Comparison of ENCODE assay signal across 19 cellular contexts in the genomic region with DNA sequence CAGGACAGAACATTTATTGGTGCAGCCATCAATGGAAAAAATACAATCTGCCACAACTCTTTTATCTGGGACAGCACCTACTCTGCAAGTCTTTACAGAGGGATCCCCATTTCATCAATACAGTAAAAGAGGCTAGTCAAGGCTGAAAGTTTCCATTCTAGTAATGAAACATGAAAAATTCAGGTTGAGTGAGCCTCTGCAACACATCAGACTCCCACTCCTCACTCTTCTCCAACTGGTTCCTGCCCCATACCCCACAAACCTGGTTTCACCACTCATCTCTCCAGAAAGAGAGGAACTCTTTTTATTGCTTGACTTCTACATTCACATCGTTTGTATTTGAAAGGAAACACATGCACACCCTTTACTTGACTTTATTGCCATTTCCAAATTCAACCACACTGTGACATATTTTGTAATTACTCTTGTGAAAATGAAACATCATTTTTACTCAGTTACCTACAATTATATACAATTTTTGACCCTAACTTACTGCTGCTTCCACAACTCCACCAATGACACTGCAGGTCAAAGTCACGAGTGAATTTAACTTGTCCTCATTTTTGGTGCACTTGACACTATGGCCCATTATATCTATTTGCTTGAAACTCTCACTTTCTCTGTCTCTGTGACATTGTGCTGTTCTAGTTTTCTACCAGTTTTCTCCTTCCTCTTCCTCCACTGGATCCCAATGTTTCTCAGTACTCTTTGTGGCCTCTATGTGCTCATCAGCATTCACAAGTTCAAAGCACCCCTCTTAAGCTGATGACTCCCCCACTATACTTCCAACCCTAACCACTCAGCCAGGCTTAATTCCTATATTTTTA. TPM values are rescaled to one million over a fixed set of nuclear protein-coding genes. Genes with fewer than 3 reads are reported as not detected.
A peak's percentile ranks its signal among the peaks of the same experiment; 100 is the strongest.
DNase-seq lines count a peak whose midpoint lies in the region; ATAC-seq, FAIRE-seq and TF ChIP-seq lines count a peak whose summit lies in the region.
"Had no signal": no experiment of that assay in that cellular context is flagged by ENCODE, and none has a peak within 500 bp of the region (broad histone marks: within the 10 kb centered on the region; RNA-seq: fewer than 3 reads in every experiment).

No MANE protein-coding gene starts in this region.

- TF ChIP-seq CTCF in neutrophil (IDR thresholded peaks at IDR 0.05): no peak
- TF ChIP-seq CTCF in osteoblast (IDR thresholded peaks at IDR 0.05; ENCODE audit: extremely low read depth, low read depth, low read length): no peak

- no peaks in the 10 kb centered on the region for H3K9me3 ChIP-seq in neutrophil
- H3K9me3 ChIP-seq in osteoblast (ENCODE audit: low read depth, low read length): no peaks in the 10 kb centered on the region
- H3K9me3 ChIP-seq: breast epithelium, heart left ventricle, left ventricle myocardium inferior had no signal

- no peak overlapping the region for H2AFZ ChIP-seq in osteoblast (ENCODE audit: low read length)
- H2AFZ ChIP-seq: GM23248 had no signal

- H3K27ac Mint-ChIP-seq in activated CD4-positive, alpha-beta memory T cell treated with anti-CD3 and anti-CD28 coated beads for 36 hours: no peak overlapping the region
- H3K27ac Mint-ChIP-seq in activated CD4-positive, alpha-beta memory T cell treated with anti-CD3 and anti-CD28 coated beads, Interleukin-2, amount 10 ng/mL, durations not matched to agents 7 days and 5 days: no peak overlapping the region
- peak overlapping the region in 1 of 2 donors; percentile 42 for H3K27ac Mint-ChIP-seq in effector memory CD8-positive, alpha-beta T cell
- H3K27ac Mint-ChIP-seq: endodermal cell had no signal

- peaks cover 56% of the 10 kb centered on the region for H3K4me1 Mint-ChIP-seq in activated CD4-positive, alpha-beta memory T cell treated with anti-CD3 and anti-CD28 coated beads for 36 hours (ENCODE audit: low read depth)
- peaks cover 41% of the 10 kb centered on the region for H3K4me1 Mint-ChIP-seq in activated CD4-positive, alpha-beta memory T cell treated with anti-CD3 and anti-CD28 coated beads, Interleukin-2, amount 10 ng/mL, durations not matched to agents 7 days and 5 days
- peaks cover 26 to 51% of the 10 kb centered on the region in 2 donors for H3K4me1 Mint-ChIP-seq in effector memory CD8-positive, alpha-beta T cell (ENCODE audit: low read depth in 2 of 2)

- H3K79me2 ChIP-seq in osteoblast (ENCODE audit: insufficient read depth, low read length): peaks cover 81% of the 10 kb centered on the region

- peaks cover 16% of the 10 kb centered on the region for H3K36me3 Mint-ChIP-seq in activated CD4-positive, alpha-beta memory T cell treated with anti-CD3 and anti-CD28 coated beads for 36 hours
- H3K36me3 Mint-ChIP-seq in activated CD4-positive, alpha-beta memory T cell treated with anti-CD3 and anti-CD28 coated beads, Interleukin-2, amount 10 ng/mL, durations not matched to agents 7 days and 5 days (ENCODE audit: low read depth): peaks cover 26% of the 10 kb centered on the region
- peaks cover 7% of the 10 kb centered on the region for H3K36me3 Mint-ChIP-seq in effector memory CD8-positive, alpha-beta T cell (ENCODE audit: insufficient read depth)

- CTCF ChIA-PET in activated CD4-positive, alpha-beta memory T cell treated with anti-CD3 and anti-CD28 coated beads for 36 hours (lab: Charles Lee): interaction anchor here (1.3 kb wide), 1 partner anchor 76 kb away, joined by 4 read pairs; no protein-coding TSS in a partner anchor
- CTCF ChIA-PET in activated CD4-positive, alpha-beta memory T cell treated with anti-CD3 and anti-CD28 coated beads, Interleukin-2, amount 10 ng/mL, durations not matched to agents 7 days and 5 days (lab: Charles Lee): interaction anchor here (2.3 kb wide), 1 partner anchor 8 kb away, joined by 9 read pairs; the partner anchor contains the start of gene STX6

- FAIRE-seq in GM19239 (lab: Jason Lieb, UNC): peak; percentile 55
- FAIRE-seq: urothelium cell line had no signal

- H3K4me3 ChIP-seq in neutrophil (ENCODE audit: low read depth in 1 of 2, low read length in 1 of 2) (peak overlapping the region in 1 of 2 experiments; percentile 2), osteoblast (ENCODE audit: insufficient read depth, low read length) (no peak overlapping the region)
- H3K4me3 ChIP-seq: breast epithelium, GM23248, heart left ventricle, left ventricle myocardium inferior had no signal

- H3K4me3 Mint-ChIP-seq in activated CD4-positive, alpha-beta memory T cell treated with anti-CD3 and anti-CD28 coated beads for 36 hours: no peak overlapping the region
- H3K4me3 Mint-ChIP-seq in activated CD4-positive, alpha-beta memory T cell treated with anti-CD3 and anti-CD28 coated beads, Interleukin-2, amount 10 ng/mL, durations not matched to agents 7 days and 5 days: no peak overlapping the region
- H3K4me3 Mint-ChIP-seq in effector memory CD8-positive, alpha-beta T cell: no peak overlapping the region
- H3K4me3 Mint-ChIP-seq: endodermal cell, neural crest cell had no signal

- H3K27me3 Mint-ChIP-seq in activated CD4-positive, alpha-beta memory T cell treated with anti-CD3 and anti-CD28 coated beads for 36 hours: no peaks in the 10 kb centered on the region
- no peaks in the 10 kb centered on the region for H3K27me3 Mint-ChIP-seq in activated CD4-positive, alpha-beta memory T cell treated with anti-CD3 and anti-CD28 coated beads, Interleukin-2, amount 10 ng/mL, durations not matched to agents 7 days and 5 days
- H3K27me3 Mint-ChIP-seq in effector memory CD8-positive, alpha-beta T cell: no peaks in the 10 kb centered on the region

- POLR2A ChIA-PET in activated CD4-positive, alpha-beta memory T cell treated with anti-CD3 and anti-CD28 coated beads for 36 hours (lab: Charles Lee): no interaction called here
- POLR2A ChIA-PET in activated CD4-positive, alpha-beta memory T cell treated with anti-CD3 and anti-CD28 coated beads, Interleukin-2, amount 10 ng/mL, durations not matched to agents 7 days and 5 days (lab: Charles Lee): interaction anchor here (0.7 to 3.2 kb wide), 2 partner anchors 7 to 74 kb away, joined by 3 to 17 read pairs; partner anchors contain the start of genes IER5 and STX6

- H3K4me1 ChIP-seq in neutrophil (ENCODE audit: control insufficient read depth in 1 of 2, insufficient read depth in 1 of 2, low read depth in 1 of 2, low read length in 1 of 2) (peaks cover 57 to 67% of the 10 kb centered on the region in 2 experiments), osteoblast (ENCODE audit: insufficient read depth, low read length) (peaks cover 44% of the 10 kb centered on the region)

- peak; percentile 55 for DNase-seq in activated CD4-positive, alpha-beta memory T cell treated with anti-CD3 and anti-CD28 coated beads for 36 hours
- DNase-seq in activated CD4-positive, alpha-beta memory T cell treated with anti-CD3 and anti-CD28 coated beads, Interleukin-2, amount 10 ng/mL, durations not matched to agents 7 days and 5 days: no peak
- no peak for DNase-seq in GM19239 (ENCODE audit: insufficient read length, low spot score)
- DNase-seq in osteoblast (ENCODE audit: insufficient read length, low spot score, missing footprints): no peak
- no peak for DNase-seq in effector memory CD8-positive, alpha-beta T cell
- DNase-seq in NCI-H345 (lab: John Stamatoyannopoulos, UW): no peak
- DNase-seq: ACHN, DMS153, endodermal cell, heart left ventricle, left ventricle myocardium inferior, T1000 had no signal

- intact Hi-C loops in activated CD4-positive, alpha-beta memory T cell treated with anti-CD3 and anti-CD28 coated beads for 36 hours (cut with micrococcal nuclease): loop anchor here (1.0 to 2.0 kb wide), 6 partner anchors 8 to 442 kb away; partner anchors contain the start of gene STX6

- ATAC-seq in HG03280 (IDR thresholded peaks at IDR 0.05; ENCODE audit: unreplicated experiment): peak; percentile 55
- no peak for ATAC-seq in effector memory CD8-positive, alpha-beta T cell (replicated peaks)

- no peak overlapping the region for H3K4me2 ChIP-seq in osteoblast (ENCODE audit: insufficient read depth, low read length)

- no peaks in the 10 kb centered on the region for H3K9me3 Mint-ChIP-seq in activated CD4-positive, alpha-beta memory T cell treated with anti-CD3 and anti-CD28 coated beads for 36 hours
- no peaks in the 10 kb centered on the region for H3K9me3 Mint-ChIP-seq in activated CD4-positive, alpha-beta memory T cell treated with anti-CD3 and anti-CD28 coated beads, Interleukin-2, amount 10 ng/mL, durations not matched to agents 7 days and 5 days
- no peaks in the 10 kb centered on the region for H3K9me3 Mint-ChIP-seq in effector memory CD8-positive, alpha-beta T cell
- H3K9me3 Mint-ChIP-seq: endodermal cell, neural crest cell had no signal

- H3K27ac ChIP-seq in neutrophil (peak overlapping the region; percentile 89), osteoblast (ENCODE audit: low read depth, low read length) (no peak overlapping the region)
- H3K27ac ChIP-seq: breast epithelium, GM23248, left ventricle myocardium inferior, RWPE1 had no signal

- H3K27me3 ChIP-seq in neutrophil (no peaks in the 10 kb centered on the region), osteoblast (ENCODE audit: insufficient read depth, low read length) (no peaks in the 10 kb centered on the region)
- H3K27me3 ChIP-seq: breast epithelium, heart left ventricle had no signal

- peaks cover 27% of the 10 kb centered on the region for H4K20me1 ChIP-seq in osteoblast (ENCODE audit: insufficient read depth, low read length)

- H3K36me3 ChIP-seq in neutrophil (no peaks in the 10 kb centered on the region), osteoblast (ENCODE audit: insufficient read depth, low read length) (no peaks in the 10 kb centered on the region)
- H3K36me3 ChIP-seq: breast epithelium, left ventricle myocardium inferior had no signal

RNA-seq across cellular contexts. Expression of gene STX6, which starts 8.0 kb away (rescaled TPM):
- 10 to 100 TPM; 18.8 to 19.4 TPM for total RNA-seq in activated CD4-positive, alpha-beta memory T cell treated with anti-CD3 and anti-CD28 coated beads for 36 hours
- total RNA-seq in activated CD4-positive, alpha-beta memory T cell treated with anti-CD3 and anti-CD28 coated beads, Interleukin-2, amount 10 ng/mL, durations not matched to agents 7 days and 5 days: 10 to 100 TPM; 20.6 to 21.0 TPM
- total RNA-seq in osteoblast: 27.1 and 32.2 TPM in 2 replicates

RNA-seq across cellular contexts. Expression of gene MR1, which starts 19.1 kb away (rescaled TPM):
- total RNA-seq in activated CD4-positive, alpha-beta memory T cell treated with anti-CD3 and anti-CD28 coated beads for 36 hours: 10 to 100 TPM; 19.5 to 21.2 TPM
- 10 to 100 TPM; 36.4 to 36.5 TPM for total RNA-seq in activated CD4-positive, alpha-beta memory T cell treated with anti-CD3 and anti-CD28 coated beads, Interleukin-2, amount 10 ng/mL, durations not matched to agents 7 days and 5 days
- 29.3 and 33.0 TPM in 2 replicates for total RNA-seq in osteoblast
